30 cellular contexts compared by ENCODE assay signal in genomic region chr2:83585250-83585649, GRCh38.
DNase-seq lines count a peak whose midpoint lies in the region; ATAC-seq, FAIRE-seq and TF ChIP-seq lines count a peak whose summit lies in the region.
"Had no signal": no experiment of that assay in that cellular context is flagged by ENCODE, and none has a peak within 500 bp of the region (broad histone marks: within the 10 kb centered on the region; RNA-seq: fewer than 3 reads in every experiment).

No MANE protein-coding gene starts in this region.

- H3K27ac ChIP-seq in SK-N-SH (ENCODE audit: low read depth in 2 of 2, low read length in 1 of 2) (no peak overlapping the region), astrocyte (ENCODE audit: low read depth, low read length) (peak overlapping the region; percentile 17), spleen (peak overlapping the region; percentile 6 to 78 (median 48))
- H3K27ac ChIP-seq: 22Rv1, C4-2B, foreskin keratinocyte, heart right ventricle, thoracic aorta, vagina had no signal

- intact Hi-C loops in spleen (cut with DNase I; ENCODE audit: low total_unique reads) = no loop called here

- DNase-seq in SK-N-SH = no peak
- no peak for DNase-seq in astrocyte (ENCODE audit: low read depth)
- DNase-seq in kidney epithelial cell (ENCODE audit: low read depth) = no peak
- DNase-seq in spleen = no peak
- DNase-seq in NCI-H2171 (lab: John Stamatoyannopoulos, UW) = no peak
- DNase-seq in T-helper 1 cell = no peak
- no peak for DNase-seq in mesothelial cell of epicardium (ENCODE audit: low spot score in 2 of 2, unreplicated experiment in 2 of 2)
- DNase-seq: activated CD4-positive, alpha-beta T cell treated with anti-CD3 and anti-CD28 coated beads, Interleukin-2, amount 50 U/mL, for 1 hour; activated CD8-positive, alpha-beta memory T cell treated with anti-CD3 and anti-CD28 coated beads, Interleukin-2, amount 10 ng/mL, durations not matched to agents 7 days and 5 days; activated naive CD4-positive, alpha-beta T cell treated with anti-CD3 and anti-CD28 coated beads for 36 hours; DMS79 treated with DMSO at 0.1 percent for 48 hours; effector memory CD4-positive, alpha-beta T cell; foreskin keratinocyte; GF-D8; heart right ventricle; IMR-90; left colon; MG63; NCI-H1436 treated with DMSO at 0.1 percent for 48 hours; NCI-H446; NCI-H82; Right ventricle myocardium superior; SW 1271 had no signal

- no peaks in the 10 kb centered on the region for H4K20me1 ChIP-seq in SK-N-SH (ENCODE audit: insufficient read depth)
- H4K20me1 ChIP-seq in astrocyte (ENCODE audit: insufficient read depth, low read length) = no peaks in the 10 kb centered on the region

- H3K36me3 ChIP-seq in SK-N-SH (replicated peaks in 1 of 2; ENCODE audit: control insufficient read depth in 1 of 2, insufficient read depth in 2 of 2, low read length in 1 of 2) (no peaks in the 10 kb centered on the region), astrocyte (ENCODE audit: insufficient read depth, low read length) (no peaks in the 10 kb centered on the region), kidney epithelial cell (ENCODE audit: control insufficient read depth, insufficient read depth, low read length) (no peaks in the 10 kb centered on the region), spleen (no peaks in the 10 kb centered on the region)
- H3K36me3 ChIP-seq: heart right ventricle, MG63, thoracic aorta, vagina had no signal

- H3K79me2 ChIP-seq in SK-N-SH (ENCODE audit: insufficient read depth) = no peaks in the 10 kb centered on the region
- H3K79me2 ChIP-seq in astrocyte (ENCODE audit: insufficient read depth, low read length) = no peaks in the 10 kb centered on the region

- H3K4me3 Mint-ChIP-seq in astrocyte (ENCODE audit: unreplicated experiment) (peak overlapping the region; percentile 32), mesothelial cell of epicardium (no peak overlapping the region)
- H3K4me3 Mint-ChIP-seq: activated CD8-positive, alpha-beta memory T cell treated with anti-CD3 and anti-CD28 coated beads, Interleukin-2, amount 10 ng/mL, durations not matched to agents 7 days and 5 days; activated naive CD4-positive, alpha-beta T cell treated with anti-CD3 and anti-CD28 coated beads for 36 hours; stimulated activated naive CD8-positive, alpha-beta T cell treated with anti-CD3 and anti-CD28 coated beads, Interleukin-15, Interleukin-2, amounts not matched to agents 100 ng/mL and 50 ng/mL, for 24 hours had no signal

- no peaks in the 10 kb centered on the region for H3K27me3 ChIP-seq in SK-N-SH (ENCODE audit: insufficient read depth)
- H3K27me3 ChIP-seq in astrocyte (ENCODE audit: insufficient read depth, low read length) = no peaks in the 10 kb centered on the region
- no peaks in the 10 kb centered on the region for H3K27me3 ChIP-seq in kidney epithelial cell (ENCODE audit: control insufficient read depth, insufficient read depth, low read length)
- no peaks in the 10 kb centered on the region for H3K27me3 ChIP-seq in spleen (replicated peaks in 1 of 7)
- H3K27me3 ChIP-seq: foreskin keratinocyte, heart right ventricle, MG63, vagina had no signal

- FAIRE-seq in astrocyte (lab: Jason Lieb, UNC) = no peak
- FAIRE-seq: colon had no signal

- POLR2A ChIA-PET in SK-N-SH (lab: Yijun Ruan, JAX) = no interaction called here

- no peaks in the 10 kb centered on the region for H3K9me3 Mint-ChIP-seq in astrocyte (ENCODE audit: unreplicated experiment)
- H3K9me3 Mint-ChIP-seq in mesothelial cell of epicardium = peaks cover 18% of the 10 kb centered on the region

- H3K4me3 ChIP-seq in SK-N-SH (ENCODE audit: low read depth in 2 of 2, low read length in 1 of 2) (peak overlapping the region in 1 of 2 experiments; percentile 27; a peak in 2 of 4 replicates), astrocyte (ENCODE audit: insufficient read depth, low read depth, low read length) (no peak overlapping the region), kidney epithelial cell (ENCODE audit: low read depth, low read length) (peak overlapping the region; percentile 2), spleen (no peak overlapping the region)
- H3K4me3 ChIP-seq: heart right ventricle, MG63, thoracic aorta, vagina had no signal

- H3K9me2 ChIP-seq in SK-N-SH = no peaks in the 10 kb centered on the region

- TF ChIP-seq CTCF in SK-N-SH (IDR thresholded peaks at IDR 0.05) (no peak), astrocyte (IDR thresholded peaks at IDR 0.05; ENCODE audit: insufficient read depth, low read depth, low read length) (no peak), kidney epithelial cell (IDR thresholded peaks at IDR 0.05; ENCODE audit: insufficient read depth, low read length, poor library complexity, severe bottlenecking) (no peak), spleen (IDR thresholded peaks at IDR 0.05 in 8 of 11, conservative IDR thresholded peaks at IDR 0.05 in 3 of 11) (no peak), mesothelial cell of epicardium (IDR thresholded peaks at IDR 0.05; ENCODE audit: unreplicated experiment) (no peak)

- H3K9ac ChIP-seq in SK-N-SH (no peak overlapping the region), astrocyte (ENCODE audit: low read length) (peak overlapping the region; percentile 9)

- no peaks in the 10 kb centered on the region for H3F3A ChIP-seq in SK-N-SH (replicated peaks; ENCODE audit: insufficient read depth)

- H3K4me1 ChIP-seq in SK-N-SH (ENCODE audit: control insufficient read depth in 1 of 2, insufficient read depth in 2 of 2, low read depth in 1 of 2, low read length in 1 of 2) (no peaks in the 10 kb centered on the region), astrocyte (ENCODE audit: insufficient read depth, low read length) (no peaks in the 10 kb centered on the region), spleen (no peaks in the 10 kb centered on the region)
- H3K4me1 ChIP-seq: foreskin keratinocyte, heart right ventricle, vagina had no signal

- H3K4me1 Mint-ChIP-seq in astrocyte (ENCODE audit: low read depth, unreplicated experiment) (peaks cover 14% of the 10 kb centered on the region), mesothelial cell of epicardium (peaks cover 23% of the 10 kb centered on the region)
- H3K4me1 Mint-ChIP-seq: activated CD8-positive, alpha-beta memory T cell treated with anti-CD3 and anti-CD28 coated beads, Interleukin-2, amount 10 ng/mL, durations not matched to agents 7 days and 5 days had no signal

- H3K36me3 Mint-ChIP-seq in astrocyte (ENCODE audit: low read depth, unreplicated experiment) = no peaks in the 10 kb centered on the region
- H3K36me3 Mint-ChIP-seq in mesothelial cell of epicardium = peaks cover 2% of the 10 kb centered on the region
- H3K36me3 Mint-ChIP-seq: activated CD8-positive, alpha-beta memory T cell treated with anti-CD3 and anti-CD28 coated beads, Interleukin-2, amount 10 ng/mL, durations not matched to agents 7 days and 5 days had no signal

- H3K27me3 Mint-ChIP-seq in astrocyte (ENCODE audit: low read depth, unreplicated experiment) (no peaks in the 10 kb centered on the region), mesothelial cell of epicardium (ENCODE audit: low read depth) (no peaks in the 10 kb centered on the region)
- H3K27me3 Mint-ChIP-seq: activated CD8-positive, alpha-beta memory T cell treated with anti-CD3 and anti-CD28 coated beads, Interleukin-2, amount 10 ng/mL, durations not matched to agents 7 days and 5 days; stimulated activated naive CD8-positive, alpha-beta T cell treated with anti-CD3 and anti-CD28 coated beads, Interleukin-15, Interleukin-2, amounts not matched to agents 100 ng/mL and 50 ng/mL, for 24 hours had no signal

- TF ChIP-seq RAD21 in SK-N-SH (IDR thresholded peaks at IDR 0.05; ENCODE audit: low read length) = no peak

- peak overlapping the region; percentile 72 for H3K27ac Mint-ChIP-seq in astrocyte (ENCODE audit: unreplicated experiment)
- no peak overlapping the region for H3K27ac Mint-ChIP-seq in mesothelial cell of epicardium
- H3K27ac Mint-ChIP-seq: activated CD8-positive, alpha-beta memory T cell treated with anti-CD3 and anti-CD28 coated beads, Interleukin-2, amount 10 ng/mL, durations not matched to agents 7 days and 5 days; activated naive CD4-positive, alpha-beta T cell treated with anti-CD3 and anti-CD28 coated beads for 36 hours; stimulated activated naive CD8-positive, alpha-beta T cell treated with anti-CD3 and anti-CD28 coated beads, Interleukin-15, Interleukin-2, amounts not matched to agents 100 ng/mL and 50 ng/mL, for 24 hours had no signal

- ATAC-seq in SK-N-SH treated with all-trans-retinoic acid at 6 μM for 48 hours = no peak
- ATAC-seq: activated CD8-positive, alpha-beta memory T cell treated with anti-CD3 and anti-CD28 coated beads, Interleukin-2, amount 10 ng/mL, durations not matched to agents 7 days and 5 days; foreskin keratinocyte; heart right ventricle; left colon had no signal

- 8% methylated on average over 2 of the region's 2 CpGs for WGBS in SK-N-SH (ENCODE audit: low lambda C conversion rate)
- 66 to 81% (median 76%) methylated on average over 2 of the region's 2 CpGs for WGBS in spleen, 5 donors

- CTCF ChIA-PET in SK-N-SH (lab: Yijun Ruan, JAX) = no interaction called here

- H2AFZ ChIP-seq in SK-N-SH (ENCODE audit: low read depth) (peak overlapping the region; percentile 65; the same call in 1 of the 2 replicates), astrocyte (ENCODE audit: low read depth, low read length) (peak overlapping the region; percentile 23)

- no peak for TF ChIP-seq EP300 in SK-N-SH (IDR thresholded peaks at IDR 0.05; ENCODE audit: borderline replicate concordance in 1 of 2, low read depth in 1 of 2, low read length in 1 of 2)

- peak overlapping the region; percentile 56 for H3K4me2 ChIP-seq in SK-N-SH
- H3K4me2 ChIP-seq in astrocyte (ENCODE audit: low read length) = peak overlapping the region; percentile 71

- TF ChIP-seq POLR2A in spleen (IDR thresholded peaks at IDR 0.05) = no peak

- no peaks in the 10 kb centered on the region; the same call in 1 of the 2 replicates for H3K9me3 ChIP-seq in SK-N-SH
- no peaks in the 10 kb centered on the region for H3K9me3 ChIP-seq in astrocyte (ENCODE audit: insufficient read depth, low read depth, low read length)
- H3K9me3 ChIP-seq in spleen = peaks cover 0 to 9% (median 0%) of the 10 kb centered on the region in 8 donors
- H3K9me3 ChIP-seq: MG63, thoracic aorta, vagina had no signal

TF ChIP-seq in SK-N-SH treated with all-trans-retinoic acid at 6 μM for 48 hours, 23 proteins besides CTCF, POLR2A, EP300 and RAD21:
- TF ChIP-seq SNAI2 (CRISPR knock-in tag; IDR thresholded peaks at IDR 0.05) = no peak
- no peak for TF ChIP-seq OSR1 (CRISPR knock-in tag; IDR thresholded peaks at IDR 0.05)
- TF ChIP-seq ZFP30 (CRISPR knock-in tag; IDR thresholded peaks at IDR 0.05) = no peak

Comparison
In these comparisons a context has a peak if more than half of its experiments do, and no peak if none do; other contexts are left out.
1. H3K27ac ChIP-seq: peak in astrocyte (single experiment) and spleen (8 of 8); none in SK-N-SH (0 of 2).